ENCODE assay signal across 8 cellular contexts in the genomic region with DNA sequence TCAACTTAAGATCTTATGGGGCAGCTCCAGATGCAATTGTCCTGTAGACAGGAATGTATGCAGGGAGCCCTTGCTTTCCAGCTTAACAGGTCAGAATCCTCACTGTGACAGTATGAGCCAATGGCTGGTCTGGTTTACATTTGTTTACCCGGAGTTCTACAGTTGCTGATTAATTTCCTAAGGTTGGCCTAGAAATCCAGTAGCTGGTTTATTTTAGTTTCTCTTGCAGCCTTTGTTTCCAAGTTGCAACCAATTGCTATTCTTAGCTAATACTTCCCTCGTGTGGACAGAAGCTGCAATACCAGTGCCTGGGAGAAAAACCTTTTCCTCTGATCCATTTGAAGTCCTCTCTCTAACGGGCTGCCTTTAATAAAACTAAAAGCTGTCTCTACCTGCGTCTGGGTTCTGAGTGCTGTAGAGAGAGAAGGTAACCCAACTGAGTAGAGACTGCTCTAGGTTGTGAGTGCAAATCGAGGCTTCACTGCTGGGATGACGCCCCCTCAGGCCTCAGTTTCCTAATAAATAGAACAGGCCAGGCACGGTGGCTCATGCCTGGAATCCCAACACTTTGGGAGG. TPM values are rescaled to one million over a fixed set of nuclear protein-coding genes. Genes with fewer than 3 reads are reported as not detected.
DNase-seq lines count a peak whose midpoint lies in the region; ATAC-seq and TF ChIP-seq lines count a peak whose summit lies in the region.

No MANE protein-coding gene starts in this region.

- no peaks in the 10 kb centered on the region for H3K27me3 ChIP-seq in ovary

- 28 to 32% (median 29%) methylated on average over 7 of the region's 7 CpGs for WGBS in ovary, 3 donors

- TF ChIP-seq POLR2A in ovary (IDR thresholded peaks at IDR 0.05): no peak

- peaks cover 2% of the 10 kb centered on the region for H3K4me1 ChIP-seq in ovary (ENCODE audit: insufficient read depth)

- ATAC-seq in HG02885 (IDR thresholded peaks at IDR 0.05; ENCODE audit: poor library complexity, unreplicated experiment) (peak; percentile 50), GM21717 (IDR thresholded peaks at IDR 0.05; ENCODE audit: unreplicated experiment) (no peak), HG02763 (IDR thresholded peaks at IDR 0.05; ENCODE audit: unreplicated experiment) (no peak)
- ATAC-seq in activated T-cell treated with anti-CD3 and anti-CD28 coated beads, Interleukin-2, amount 50 U/mL, for 4 hours: peak; percentile 40 to 62

- no peaks in the 10 kb centered on the region for H3K36me3 Mint-ChIP-seq in activated T-cell treated with anti-CD3 and anti-CD28 coated beads, Interleukin-2, amount 50 U/mL, for 4 hours (ENCODE audit: insufficient read depth)

- H3K36me3 ChIP-seq in ovary: no peaks in the 10 kb centered on the region

- peak; percentile 56 to 78 (median 66) for TF ChIP-seq CTCF in ovary (IDR thresholded peaks at IDR 0.05)

- peaks cover 5% of the 10 kb centered on the region for H3K4me1 Mint-ChIP-seq in activated T-cell treated with anti-CD3 and anti-CD28 coated beads, Interleukin-2, amount 50 U/mL, for 4 hours (ENCODE audit: low read depth)

- no peaks in the 10 kb centered on the region for H3K9me3 ChIP-seq in ovary

- no peak overlapping the region for H3K4me3 ChIP-seq in ovary

- intact Hi-C loops in ovary (cut with DNase I): loop anchor here in 2 of 4 donors (5.0 to 10.0 kb wide), 2 partner anchors 333 to 1235 kb away; no protein-coding TSS in a partner anchor

- H3K4me3 Mint-ChIP-seq in activated T-cell treated with anti-CD3 and anti-CD28 coated beads, Interleukin-2, amount 50 U/mL, for 4 hours: no peak overlapping the region

- peak; percentile 83 for DNase-seq in DMS 273 (lab: John Stamatoyannopoulos, UW; ENCODE audit: unreplicated experiment)
- DNase-seq in NCI-H526 (lab: John Stamatoyannopoulos, UW): peak; percentile 52 to 86
- DNase-seq in activated T-cell treated with anti-CD3 and anti-CD28 coated beads, Interleukin-2, amount 50 U/mL, for 4 hours: peak; percentile 12
- peak; percentile 37 for DNase-seq in foreskin melanocyte
- peak in 4 of 5 donors; percentile 26 to 57 (median 32) for DNase-seq in ovary

- no peaks in the 10 kb centered on the region for H3K9me3 Mint-ChIP-seq in activated T-cell treated with anti-CD3 and anti-CD28 coated beads, Interleukin-2, amount 50 U/mL, for 4 hours

- H3K27me3 Mint-ChIP-seq in activated T-cell treated with anti-CD3 and anti-CD28 coated beads, Interleukin-2, amount 50 U/mL, for 4 hours (ENCODE audit: low read depth): no peaks in the 10 kb centered on the region

- no peak for TF ChIP-seq EP300 in ovary (IDR thresholded peaks at IDR 0.05)

- no peak overlapping the region for H3K27ac ChIP-seq in ovary

RNA-seq across cellular contexts. Expression of a gene that starts 45.9 kb away (rescaled TPM):
- 10 to 100 TPM; 25.9 to 27.8 (median 26.4) TPM for total RNA-seq in activated T-cell treated with anti-CD3 and anti-CD28 coated beads, Interleukin-2, amount 50 U/mL, for 4 hours
- 10 to 100 TPM; 13.5 to 69.7 (median 21.2) TPM for total RNA-seq in ovary
- polyA plus RNA-seq in ovary: 10 to 100 TPM; 13.1 to 20.8 TPM

Comparison
In these comparisons a context has a peak if more than half of its experiments do, and no peak if none do; other contexts are left out.
1. DNase-seq: peak in every context shown above with its lines; median percentile 83 in DMS 273; 69 in NCI-H526; 37 in foreskin melanocyte; 32 in ovary; 12 in activated T-cell treated with anti-CD3 and anti-CD28 coated beads, Interleukin-2, amount 50 U/mL, for 4 hours.
2. ATAC-seq: peak in HG02885 (single experiment) and activated T-cell treated with anti-CD3 and anti-CD28 coated beads, Interleukin-2, amount 50 U/mL, for 4 hours (2 of 2); none in GM21717 (single experiment) and HG02763 (single experiment).